In genomic region chr3:31095254-31095653, GRCh38 we compare ENCODE assay signal across 25 cellular contexts.
"Had no signal": no experiment of that assay in that cellular context is flagged by ENCODE, and none has a peak within 500 bp of the region (broad histone marks: within the 10 kb centered on the region; RNA-seq: fewer than 3 reads in every experiment).

No MANE protein-coding gene starts in this region.

- H3K4me1 ChIP-seq: adrenal gland, ascending aorta had no signal

- H3K4me3 ChIP-seq: adrenal gland, ascending aorta, coronary artery, dorsolateral prefrontal cortex, lung, thoracic aorta, upper lobe of left lung had no signal

- H3K9me3 Mint-ChIP-seq: activated naive CD8-positive, alpha-beta T cell treated with anti-CD3 and anti-CD28 coated beads for 36 hours; brain; effector memory CD8-positive, alpha-beta T cell; naive B cell had no signal

- H3K4me3 Mint-ChIP-seq: activated CD4-positive, alpha-beta T cell treated with anti-CD3 and anti-CD28 coated beads for 36 hours; activated CD8-positive, alpha-beta memory T cell treated with anti-CD3 and anti-CD28 coated beads, Interleukin-2, amount 10 ng/mL, durations not matched to agents 7 days and 5 days; activated CD8-positive, alpha-beta T cell treated with anti-CD3 and anti-CD28 coated beads, Interleukin-2, amount 10 ng/mL, durations not matched to agents 7 days and 5 days; activated naive CD8-positive, alpha-beta T cell treated with anti-CD3 and anti-CD28 coated beads for 36 hours; brain; effector memory CD8-positive, alpha-beta T cell; immature natural killer cell; naive B cell had no signal

- H3K27me3 Mint-ChIP-seq: activated CD8-positive, alpha-beta memory T cell treated with anti-CD3 and anti-CD28 coated beads, Interleukin-2, amount 10 ng/mL, durations not matched to agents 7 days and 5 days; activated naive CD8-positive, alpha-beta T cell treated with anti-CD3 and anti-CD28 coated beads for 36 hours; brain; effector memory CD8-positive, alpha-beta T cell; naive B cell had no signal

- H3K27ac ChIP-seq: adrenal gland, ascending aorta, coronary artery, dorsolateral prefrontal cortex, thoracic aorta, upper lobe of left lung had no signal

- ATAC-seq: activated CD4-positive, alpha-beta T cell treated with anti-CD3 and anti-CD28 coated beads for 36 hours; activated CD8-positive, alpha-beta memory T cell treated with anti-CD3 and anti-CD28 coated beads, Interleukin-2, amount 10 ng/mL, durations not matched to agents 7 days and 5 days; activated CD8-positive, alpha-beta T cell treated with anti-CD3 and anti-CD28 coated beads, Interleukin-2, amount 10 ng/mL, durations not matched to agents 7 days and 5 days; effector memory CD8-positive, alpha-beta T cell; left lobe of liver; right cardiac atrium; stimulated activated naive CD8-positive, alpha-beta T cell treated with anti-CD3 and anti-CD28 coated beads, Interleukin-15, Interleukin-2, amounts not matched to agents 100 U/mL and 50 U/mL, for 24 hours had no signal

- H3K36me3 ChIP-seq: adrenal gland, ascending aorta, thoracic aorta, upper lobe of left lung had no signal

- DNase-seq: activated CD4-positive, alpha-beta T cell treated with anti-CD3 and anti-CD28 coated beads for 36 hours; activated CD4-positive, CD25-positive, alpha-beta regulatory T cell; activated CD8-positive, alpha-beta memory T cell treated with anti-CD3 and anti-CD28 coated beads, Interleukin-2, amount 10 ng/mL, durations not matched to agents 7 days and 5 days; activated CD8-positive, alpha-beta T cell treated with anti-CD3 and anti-CD28 coated beads, Interleukin-2, amount 10 ng/mL, durations not matched to agents 7 days and 5 days; activated naive CD4-positive, alpha-beta T cell; activated naive CD8-positive, alpha-beta T cell treated with anti-CD3 and anti-CD28 coated beads for 36 hours; activated T-cell treated with anti-CD3 and anti-CD28 coated beads, Interleukin-2, amount 50 U/mL, for 48 hours; adrenal gland; dorsolateral prefrontal cortex; effector memory CD8-positive, alpha-beta T cell; foreskin fibroblast; head of caudate nucleus; hypothalamus; immature natural killer cell; naive B cell; right cardiac atrium; stimulated activated CD4-positive, alpha-beta T cell treated with anti-CD3 and anti-CD28 coated beads, Interleukin-2, amount 100 ng/mL, for 48 hours; stimulated activated naive CD8-positive, alpha-beta T cell treated with anti-CD3 and anti-CD28 coated beads, Interleukin-15, Interleukin-2, amounts not matched to agents 100 U/mL and 50 U/mL, for 24 hours had no signal

- H3K27me3 ChIP-seq: adrenal gland, ascending aorta, upper lobe of left lung had no signal

- H3K4me1 Mint-ChIP-seq: brain had no signal

- H3K9me3 ChIP-seq: adrenal gland, ascending aorta, thoracic aorta, upper lobe of left lung had no signal

- H3K36me3 Mint-ChIP-seq: activated naive CD8-positive, alpha-beta T cell treated with anti-CD3 and anti-CD28 coated beads for 36 hours; brain; immature natural killer cell; naive B cell had no signal

- H3K27ac Mint-ChIP-seq: activated CD4-positive, alpha-beta T cell treated with anti-CD3 and anti-CD28 coated beads for 36 hours; activated CD8-positive, alpha-beta memory T cell treated with anti-CD3 and anti-CD28 coated beads, Interleukin-2, amount 10 ng/mL, durations not matched to agents 7 days and 5 days; activated CD8-positive, alpha-beta T cell treated with anti-CD3 and anti-CD28 coated beads, Interleukin-2, amount 10 ng/mL, durations not matched to agents 7 days and 5 days; activated naive CD8-positive, alpha-beta T cell treated with anti-CD3 and anti-CD28 coated beads for 36 hours; brain; effector memory CD8-positive, alpha-beta T cell; immature natural killer cell had no signal
